Comparison of ENCODE assay signal across 3 cellular contexts in the genomic region with DNA sequence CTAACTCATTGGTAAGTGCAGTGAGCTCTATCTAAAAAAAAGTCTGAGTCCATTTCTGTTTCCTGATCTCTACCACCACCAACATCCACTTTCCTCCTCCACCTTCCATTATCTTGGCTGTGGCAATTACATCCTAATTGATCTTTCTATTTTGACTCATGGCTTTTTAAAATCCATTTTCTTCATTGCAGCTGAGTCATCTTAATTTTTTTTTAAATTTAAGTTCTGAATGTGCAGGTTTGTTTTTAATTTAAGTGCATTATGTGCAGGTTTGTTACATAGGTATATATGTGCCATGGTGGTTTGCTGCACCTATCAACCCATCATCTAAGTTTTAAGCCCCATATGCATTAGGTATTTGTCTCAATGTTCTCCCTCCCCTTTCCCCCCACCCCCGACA.
TF ChIP-seq lines count a peak whose summit lies in the region.

No MANE protein-coding gene starts in this region.

TF ChIP-seq in HepG2, 621 proteins besides CTCF, POLR2A, EP300 and RAD21:
- TF ChIP-seq ZFAT (CRISPR knock-in tag; conservative IDR thresholded peaks at IDR 0.05) (no peak), MAFK (conservative IDR thresholded peaks at IDR 0.05 in 1 of 2, IDR thresholded peaks at IDR 0.05 in 1 of 2; ENCODE audit: low read length in 2 of 2) (peak in 1 of 2 experiments; percentile 56; a peak in 2 of 4 replicates), MAFF (IDR thresholded peaks at IDR 0.05; ENCODE audit: low read depth, low read length) (peak; percentile 36; the same call in 1 of the 2 replicates), RCOR2 (CRISPR knock-in tag; IDR thresholded peaks at IDR 0.05) (no peak), CREM (IDR thresholded peaks at IDR 0.05) (no peak), CREM (CRISPR knock-in tag; IDR thresholded peaks at IDR 0.05) (no peak)
TF ChIP-seq in HepG2: peak in this region for 2.

TF ChIP-seq in GM12878, 131 proteins besides CTCF, POLR2A, EP300 and RAD21:
- TF ChIP-seq FOXK2 (IDR thresholded peaks at IDR 0.05) (0 out of 2 replicates have a peak, but pooled peaks have one; percentile 22), SP1 (IDR thresholded peaks at IDR 0.05; ENCODE audit: low read depth, low read length) (no peak)

TF ChIP-seq in K562, 482 proteins besides CTCF, POLR2A, EP300 and RAD21:
- TF ChIP-seq ZNF316 (IDR thresholded peaks at IDR 0.05) (peak; percentile 64; the same call in 1 of the 2 replicates), MAFF (IDR thresholded peaks at IDR 0.05; ENCODE audit: low read length) (no peak; the same call in 1 of the 2 replicates), HDAC8 (tag; IDR thresholded peaks at IDR 0.05) (no peak)
TF ChIP-seq in K562: peak in this region for 1.
